1 cellular context compared by ENCODE assay signal in genomic region chr3:127112796-127113570, GRCh38.
TF ChIP-seq lines count a peak whose summit lies in the region.

No MANE protein-coding gene starts in this region.

TF ChIP-seq in HepG2, 621 proteins besides CTCF, POLR2A, EP300 and RAD21 (continued from another document and continues in another):
- TF ChIP-seq HNF1A (IDR thresholded peaks at IDR 0.05; ENCODE audit: low read depth) = peak; percentile 32; the same call in 1 of the 2 replicates
- peak; percentile 44; the same call in 1 of the 2 replicates for TF ChIP-seq HNF1A (CRISPR knock-in tag; IDR thresholded peaks at IDR 0.05; ENCODE audit: borderline replicate concordance)
- no peak for TF ChIP-seq FOXA1 (IDR thresholded peaks at IDR 0.05)
- peak; percentile 75 for TF ChIP-seq FOXA1 (CRISPR knock-in tag; IDR thresholded peaks at IDR 0.05)
- peak; percentile 34 for TF ChIP-seq TBL1XR1 (IDR thresholded peaks at IDR 0.05; ENCODE audit: borderline replicate concordance, low read length, partially characterized antibody)
- 0 out of 2 replicates have a peak, but pooled peaks have one; percentile 3 for TF ChIP-seq MXD3 (CRISPR knock-in tag; IDR thresholded peaks at IDR 0.05)
- TF ChIP-seq UBTF (CRISPR knock-in tag; IDR thresholded peaks at IDR 0.05) = 0 out of 2 replicates have a peak, but pooled peaks have one; percentile 16
- TF ChIP-seq NR2F2 (IDR thresholded peaks at IDR 0.05; ENCODE audit: borderline replicate concordance, low read depth) = no peak
- 0 out of 2 replicates have a peak, but pooled peaks have one; percentile 66 for TF ChIP-seq RERE (CRISPR knock-in tag; IDR thresholded peaks at IDR 0.05; ENCODE audit: low read depth)
- TF ChIP-seq SSRP1 (CRISPR knock-in tag; IDR thresholded peaks at IDR 0.05) = peak; percentile 87
- TF ChIP-seq SAP130 (CRISPR knock-in tag; IDR thresholded peaks at IDR 0.05; ENCODE audit: low read depth) = 0 out of 2 replicates have a peak, but pooled peaks have one; percentile 7
- TF ChIP-seq TCF7 (IDR thresholded peaks at IDR 0.05; ENCODE audit: low read depth) = no peak
- TF ChIP-seq RFX1 (IDR thresholded peaks at IDR 0.05) = no peak
- TF ChIP-seq ASH2L (IDR thresholded peaks at IDR 0.05; ENCODE audit: insufficient read length, low read depth, low read length) = peak; percentile 62
- no peak for TF ChIP-seq ZNF235 (CRISPR knock-in tag; IDR thresholded peaks at IDR 0.05; ENCODE audit: borderline replicate concordance)
- 0 out of 2 replicates have a peak, but pooled peaks have one; percentile 55 for TF ChIP-seq ZNF615 (CRISPR knock-in tag; IDR thresholded peaks at IDR 0.05; ENCODE audit: borderline replicate concordance)
- 0 out of 2 replicates have a peak, but pooled peaks have one; percentile 27 for TF ChIP-seq NFIC (IDR thresholded peaks at IDR 0.05; ENCODE audit: low read length)
- TF ChIP-seq ZNF317 (CRISPR knock-in tag; IDR thresholded peaks at IDR 0.05) = 0 out of 2 replicates have a peak, but pooled peaks have one; percentile 13
- peak; percentile 19; the same call in 1 of the 2 replicates for TF ChIP-seq MAX (IDR thresholded peaks at IDR 0.05)
- TF ChIP-seq ARID4A (CRISPR knock-in tag; IDR thresholded peaks at IDR 0.05; ENCODE audit: borderline replicate concordance) = peak; percentile 24; the same call in 1 of the 2 replicates
- TF ChIP-seq CAMTA2 (CRISPR knock-in tag; IDR thresholded peaks at IDR 0.05; ENCODE audit: borderline replicate concordance) = no peak
- no peak for TF ChIP-seq SOX13 (IDR thresholded peaks at IDR 0.05)
- peak in 1 of 2 experiments; percentile 53; a peak in 2 of 4 replicates for TF ChIP-seq SOX13 (CRISPR knock-in tag; conservative IDR thresholded peaks at IDR 0.05 in 1 of 2, IDR thresholded peaks at IDR 0.05 in 1 of 2)
- peak; percentile 51 for TF ChIP-seq CEBPG (CRISPR knock-in tag; IDR thresholded peaks at IDR 0.05)
- TF ChIP-seq CEBPB (IDR thresholded peaks at IDR 0.05; ENCODE audit: borderline replicate concordance, low read depth, low read length) = 0 out of 2 replicates have a peak, but pooled peaks have one; percentile 3
- no peak for TF ChIP-seq ZNF572 (CRISPR knock-in tag; IDR thresholded peaks at IDR 0.05)
- peak; percentile 76 for TF ChIP-seq BCL6 (CRISPR knock-in tag; IDR thresholded peaks at IDR 0.05)
- TF ChIP-seq ZNF781 (CRISPR knock-in tag; IDR thresholded peaks at IDR 0.05; ENCODE audit: borderline replicate concordance, not compliant biosample characterization) = no peak
- TF ChIP-seq ARID3A (IDR thresholded peaks at IDR 0.05; ENCODE audit: low read depth, low read length) = peak; percentile 58; the same call in 1 of the 2 replicates
- TF ChIP-seq SOX5 (CRISPR knock-in tag; IDR thresholded peaks at IDR 0.05; ENCODE audit: borderline replicate concordance) = 0 out of 2 replicates have a peak, but pooled peaks have one; percentile 8
- TF ChIP-seq FOXJ3 (CRISPR knock-in tag; IDR thresholded peaks at IDR 0.05; ENCODE audit: borderline replicate concordance) = peak; percentile 20; the same call in 1 of the 2 replicates
- 0 out of 2 replicates have a peak, but pooled peaks have one; percentile 12 for TF ChIP-seq RARA (CRISPR knock-in tag; IDR thresholded peaks at IDR 0.05)
- TF ChIP-seq CHD4 (IDR thresholded peaks at IDR 0.05; ENCODE audit: borderline replicate concordance, low read length) = peak; percentile 8; the same call in 1 of the 2 replicates
- no peak for TF ChIP-seq ZBTB10 (CRISPR knock-in tag; IDR thresholded peaks at IDR 0.05; ENCODE audit: borderline replicate concordance)
- TF ChIP-seq POGZ (CRISPR knock-in tag; IDR thresholded peaks at IDR 0.05) = 0 out of 2 replicates have a peak, but pooled peaks have one; percentile 35
